ENCODE assay signal across 1 cellular context in genomic region chr3:106197532-106198187, GRCh38.
TF ChIP-seq lines count a peak whose summit lies in the region.

No MANE protein-coding gene starts in this region.

TF ChIP-seq in WTC11, 78 proteins besides CTCF, POLR2A, EP300 and RAD21:
- TF ChIP-seq SMAD4 (CRISPR knock-in tag; IDR thresholded peaks at IDR 0.05) (no peak), FOXJ3 (CRISPR knock-in tag; IDR thresholded peaks at IDR 0.05; ENCODE audit: borderline replicate concordance) (no peak), ETV6 (CRISPR knock-in tag; IDR thresholded peaks at IDR 0.05) (no peak)
